In the genomic region with DNA sequence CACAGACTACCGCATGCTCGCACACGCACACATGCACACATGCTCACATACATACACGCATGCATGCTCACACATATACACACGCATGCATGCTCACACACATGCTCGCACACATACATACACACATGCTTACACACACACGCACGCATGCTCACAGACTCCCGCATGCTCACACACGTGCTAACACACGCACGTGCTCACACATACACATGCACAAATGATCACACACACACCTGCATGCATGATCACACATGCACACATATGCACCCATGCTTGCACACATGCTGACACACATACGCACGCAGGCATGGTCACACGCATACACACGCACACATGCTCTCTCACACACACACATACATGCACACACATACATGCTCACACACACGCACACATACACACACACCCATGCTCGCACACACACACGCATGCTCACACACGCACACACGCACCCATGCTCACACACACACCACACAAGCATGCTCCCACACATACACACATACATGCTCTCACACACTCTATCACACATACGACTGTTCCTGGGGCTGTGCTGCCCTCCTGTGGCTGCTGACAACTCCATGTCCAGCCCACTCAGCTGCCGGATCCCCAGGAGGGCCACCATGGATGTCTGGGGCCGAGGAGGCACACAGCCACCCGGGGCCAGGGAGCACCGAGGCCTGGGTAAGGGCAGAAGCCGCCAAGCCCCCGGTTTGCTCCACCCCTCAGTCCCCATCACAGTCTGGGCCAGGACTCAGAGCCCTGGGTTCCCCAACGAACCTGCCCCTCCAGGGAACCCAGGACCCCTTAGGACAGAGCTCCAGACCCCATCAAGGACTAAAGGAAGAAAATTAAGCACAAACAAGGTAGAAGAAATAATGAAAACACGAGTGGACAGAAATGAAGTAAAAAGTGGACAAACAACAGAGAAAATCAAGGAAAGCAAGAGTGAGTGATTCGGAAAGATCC, we compare ENCODE assay signal across 8 cellular contexts. TPM values are rescaled to one million over a fixed set of nuclear protein-coding genes. Genes with fewer than 3 reads are reported as not detected.
A peak's percentile ranks its signal among the peaks of the same experiment; 100 is the strongest.
DNase-seq lines count a peak whose midpoint lies in the region; ATAC-seq and TF ChIP-seq lines count a peak whose summit lies in the region.

No MANE protein-coding gene starts in this region.

- peak; percentile 93 for TF ChIP-seq CTCF in AG04450 (IDR thresholded peaks at IDR 0.05; ENCODE audit: low read depth, low read length)

- no peak overlapping the region for H3K4me3 ChIP-seq in AG04450 (ENCODE audit: low read depth, low read length)

- POLR2A ChIA-PET in AG04450 (lab: Yijun Ruan, JAX), result interaction anchor here (1.0 kb wide), 1 partner anchor 147 kb away, joined by 7 read pairs; no protein-coding TSS in a partner anchor

- peaks cover 5% of the 10 kb centered on the region for H3K9me3 ChIP-seq in AG04450 (ENCODE audit: control insufficient read depth, insufficient read depth, low read length)

- peak; percentile 59 for DNase-seq in AG04450 (ENCODE audit: low read depth, low spot score)
- peak; percentile 38 for DNase-seq in GOT3 (lab: John Stamatoyannopoulos, UW)
- peak; percentile 22 to 85 for DNase-seq in NCI-H526 (lab: John Stamatoyannopoulos, UW)
- peak; percentile 28 to 33 for DNase-seq in activated CD4-positive, alpha-beta T cell treated with anti-CD3 and anti-CD28 coated beads, Interleukin-2, amount 50 U/mL, for 24 hours (ENCODE audit: low read depth in 1 of 2, low spot score in 1 of 2)
- peak; percentile 51 for DNase-seq in dedifferentiated amniotic fluid mesenchymal stem cell (ENCODE audit: extremely low spot score)
- peak; percentile 74 for DNase-seq in medulla oblongata (ENCODE audit: extremely low spot score)
- DNase-seq in stimulated activated CD8-positive, alpha-beta memory T cell treated with anti-CD3 and anti-CD28 coated beads, Interleukin-15, amount 100 ng/mL, for 1 hour (ENCODE audit: low read depth), result peak; percentile 63

- H3K27ac ChIP-seq in AG04450 (ENCODE audit: low read depth, low read length), result no peak overlapping the region

- CTCF ChIA-PET in AG04450 (lab: Charles Lee), result interaction anchor here (0.8 to 1.2 kb wide), 4 partner anchors 12 to 145 kb away, joined by 3 to 73 read pairs (median 4); no protein-coding TSS in a partner anchor

- peaks cover 14% of the 10 kb centered on the region for H3K27me3 ChIP-seq in AG04450 (ENCODE audit: control insufficient read depth, insufficient read depth, low read length)

- ATAC-seq in GM21737 (IDR thresholded peaks at IDR 0.05; ENCODE audit: unreplicated experiment), result no peak

RNA-seq across cellular contexts. Expression of gene EGFL7, which starts 31.4 kb away (rescaled TPM):
- polyA plus RNA-seq in AG04450 (2011; rRNA removed), result 3.9 and 6.1 TPM in 2 replicates
- 0.23 and 1.00 TPM in 2 replicates for polyA minus RNA-seq in AG04450 (2011; rRNA and poly(A)+ RNA removed)

RNA-seq across cellular contexts. Expression of gene AGPAT2, which starts 55.9 kb away (rescaled TPM):
- 24.4 and 30.0 TPM in 2 replicates for polyA plus RNA-seq in AG04450 (2011; rRNA removed)
- 16.2 and 21.7 TPM in 2 replicates for polyA minus RNA-seq in AG04450 (2011; rRNA and poly(A)+ RNA removed)
